27 cellular contexts compared by ENCODE assay signal in genomic region chr4:167966161-167966560, GRCh38.
A peak's percentile ranks its signal among the peaks of the same experiment; 100 is the strongest.
DNase-seq lines count a peak whose midpoint lies in the region; ATAC-seq lines count a peak whose summit lies in the region.
"Had no signal": no experiment of that assay in that cellular context is flagged by ENCODE, and none has a peak within 500 bp of the region (broad histone marks: within the 10 kb centered on the region; RNA-seq: fewer than 3 reads in every experiment).

No MANE protein-coding gene starts in this region.

- H3K27ac ChIP-seq in SJCRH30 (0 out of 2 replicates have a peak overlapping the region, but pooled peaks have one; percentile 10), epithelial cell of prostate (peak overlapping the region; percentile 34)
- H3K27ac ChIP-seq: adrenal gland, esophagus muscularis mucosa, gastroesophageal sphincter, neutrophil had no signal

- H3K9me3 ChIP-seq in SJCRH30 (replicated peaks): no peaks in the 10 kb centered on the region
- H3K9me3 ChIP-seq: adrenal gland, esophagus muscularis mucosa, gastroesophageal sphincter, neutrophil had no signal

- H3K27me3 ChIP-seq in SJCRH30: no peaks in the 10 kb centered on the region
- H3K27me3 ChIP-seq: adrenal gland, esophagus muscularis mucosa, gastroesophageal sphincter, neutrophil had no signal

- ATAC-seq in GM21390 (IDR thresholded peaks at IDR 0.05; ENCODE audit: unreplicated experiment): no peak
- ATAC-seq: effector memory CD8-positive, alpha-beta T cell; gastroesophageal sphincter; HCT116; left ventricle myocardium superior; stimulated activated naive CD8-positive, alpha-beta T cell treated with anti-CD3 and anti-CD28 coated beads, Interleukin-15, amount 100 ng/mL, for 72 hours had no signal

- DNase-seq in HS-27A (ENCODE audit: low read depth) (peak; percentile 8), SJCRH30 (peak in 1 of 2 experiments; percentile 48), epithelial cell of prostate (ENCODE audit: low read depth, low spot score) (no peak), renal cortical epithelial cell (ENCODE audit: low read depth) (peak; percentile 10), GM03348 (ENCODE audit: low spot score) (no peak), anterior cingulate cortex (lab: John Stamatoyannopoulos, UW) (no peak), SHP77 treated with DMSO at 0.1 percent for 48 hours (lab: John Stamatoyannopoulos, UW) (no peak)
- DNase-seq: activated B cell treated with CpG ODN at 0.5 μM for 24 hours; activated CD4-positive, alpha-beta T cell treated with anti-CD3 and anti-CD28 coated beads, Interleukin-2, amount 50 U/mL, for 4 hours; activated naive CD4-positive, alpha-beta T cell treated with Interleukin-2 at 50 U/mL for 16 hours; adrenal gland; cortex of kidney; effector memory CD8-positive, alpha-beta T cell; Karpas-422; left ventricle myocardium superior; naive B cell; NCI-H1694; NCI-H524; Right ventricle myocardium superior; stimulated activated naive CD8-positive, alpha-beta T cell treated with anti-CD3 and anti-CD28 coated beads, Interleukin-15, amount 100 ng/mL, for 72 hours; SW 1271; T1000 had no signal

- H3K36me3 ChIP-seq in SJCRH30: no peaks in the 10 kb centered on the region
- H3K36me3 ChIP-seq: adrenal gland, esophagus muscularis mucosa, gastroesophageal sphincter, neutrophil had no signal

- H3K4me1 ChIP-seq in SJCRH30: peaks cover 5% of the 10 kb centered on the region
- H3K4me1 ChIP-seq: adrenal gland, esophagus muscularis mucosa, gastroesophageal sphincter had no signal

- H3K4me3 ChIP-seq in SJCRH30: no peak overlapping the region
- H3K4me3 ChIP-seq: adrenal gland, esophagus muscularis mucosa, gastroesophageal sphincter had no signal

Comparison
In these comparisons a context has a peak if more than half of its experiments do, and no peak if none do; other contexts are left out.
1. DNase-seq: peak in HS-27A (single experiment) and renal cortical epithelial cell (single experiment); none in epithelial cell of prostate (single experiment), GM03348 (single experiment), anterior cingulate cortex (0 of 58) and SHP77 treated with DMSO at 0.1 percent for 48 hours (single experiment).